ENCODE assay signal across 8 cellular contexts in genomic region chr11:69048718-69049489, GRCh38. TPM values are rescaled to one million over a fixed set of nuclear protein-coding genes. Genes with fewer than 3 reads are reported as not detected.
DNase-seq lines count a peak whose midpoint lies in the region; ATAC-seq and TF ChIP-seq lines count a peak whose summit lies in the region.

TSS of gene TPCN2 (plus strand) at chr11:69048932. CDS start at chr11:69048998, 66 bp downstream.

- no peak for TF ChIP-seq CTCF in colonic mucosa (IDR thresholded peaks at IDR 0.05)

- intact Hi-C loops in activated CD4-positive, alpha-beta T cell treated with anti-CD3 and anti-CD28 coated beads, Interleukin-2, amount 10 ng/mL, durations not matched to agents 24 days and 14 days (cut with micrococcal nuclease) = loop anchor here (1.0 to 5.0 kb wide), 3 partner anchors 147 to 626 kb away; partner anchors contain the start of genes IGHMBP2, LTO1, MRPL21 and TESMIN
- intact Hi-C loops in colonic mucosa (cut with DNase I) = no loop called here

- no peaks in the 10 kb centered on the region for H3K27me3 ChIP-seq in BLaER1
- no peaks in the 10 kb centered on the region for H3K27me3 ChIP-seq in colonic mucosa

- H3K27ac ChIP-seq in BLaER1 (peak within 1 kb of the TSS; percentile 95), colonic mucosa (peak within 1 kb of the TSS; percentile 75)

- H3K27ac Mint-ChIP-seq in activated CD4-positive, alpha-beta T cell treated with anti-CD3 and anti-CD28 coated beads, Interleukin-2, amount 10 ng/mL, durations not matched to agents 24 days and 14 days = peak within 1 kb of the TSS; percentile 84

- H3K9me3 Mint-ChIP-seq in activated CD4-positive, alpha-beta T cell treated with anti-CD3 and anti-CD28 coated beads, Interleukin-2, amount 10 ng/mL, durations not matched to agents 24 days and 14 days = no peaks in the 10 kb centered on the region

- H3K9ac ChIP-seq in BLaER1 (peak within 1 kb of the TSS; percentile 96), colonic mucosa (ENCODE audit: low read depth in 2 of 2, low read length in 2 of 2) (peak within 1 kb of the TSS; percentile 74 to 100)

- peaks cover 71% of the 10 kb centered on the region for H3K4me1 ChIP-seq in BLaER1
- H3K4me1 ChIP-seq in colonic mucosa = no peaks in the 10 kb centered on the region

- H3K36me3 ChIP-seq in BLaER1 (0 out of 2 replicates have a peak, but pooled peaks cover under 1% of the 10 kb centered on the region), colonic mucosa (no peaks in the 10 kb centered on the region)

- peak within 1 kb of the TSS; percentile 84 for H3K4me3 Mint-ChIP-seq in activated CD4-positive, alpha-beta T cell treated with anti-CD3 and anti-CD28 coated beads, Interleukin-2, amount 10 ng/mL, durations not matched to agents 24 days and 14 days

- peak; percentile 85 for ATAC-seq in GM19324 (IDR thresholded peaks at IDR 0.05; ENCODE audit: low FRiP score, unreplicated experiment)
- ATAC-seq in HG03469 (IDR thresholded peaks at IDR 0.05; ENCODE audit: unreplicated experiment) = peak; percentile 63

- peaks cover 20% of the 10 kb centered on the region for H3K4me1 Mint-ChIP-seq in activated CD4-positive, alpha-beta T cell treated with anti-CD3 and anti-CD28 coated beads, Interleukin-2, amount 10 ng/mL, durations not matched to agents 24 days and 14 days

- peak within 1 kb of the TSS; percentile 98 for H3K4me2 ChIP-seq in BLaER1

- H3K9me3 ChIP-seq in BLaER1 (no peaks in the 10 kb centered on the region), colonic mucosa (no peaks in the 10 kb centered on the region)

- H3K27me3 Mint-ChIP-seq in activated CD4-positive, alpha-beta T cell treated with anti-CD3 and anti-CD28 coated beads, Interleukin-2, amount 10 ng/mL, durations not matched to agents 24 days and 14 days = peaks cover 14% of the 10 kb centered on the region

- DNase-seq in NCI-H526 treated with DMSO at 0.1 percent for 48 hours (lab: John Stamatoyannopoulos, UW) (peak; percentile 83), colonic mucosa (peak; percentile 93), left kidney (ENCODE audit: low read depth, low spot score) (peak; percentile 99)
- DNase-seq in activated CD4-positive, alpha-beta T cell treated with anti-CD3 and anti-CD28 coated beads, Interleukin-2, amount 10 ng/mL, durations not matched to agents 24 days and 14 days = peak; percentile 98
- peak; percentile 91 for DNase-seq in stimulated activated CD4-positive, alpha-beta T cell treated with anti-CD3 and anti-CD28 coated beads, Interleukin-1b, Interleukin-23, amount 100 ng/mL, for 48 hours

- peak within 1 kb of the TSS; percentile 100 for H3K4me3 ChIP-seq in BLaER1
- peak within 1 kb of the TSS; percentile 75 for H3K4me3 ChIP-seq in colonic mucosa

- H4K20me1 ChIP-seq in BLaER1 = peaks cover 45% of the 10 kb centered on the region

- H3K36me3 Mint-ChIP-seq in activated CD4-positive, alpha-beta T cell treated with anti-CD3 and anti-CD28 coated beads, Interleukin-2, amount 10 ng/mL, durations not matched to agents 24 days and 14 days (ENCODE audit: low read depth) = no peaks in the 10 kb centered on the region

RNA-seq across cellular contexts. Expression of gene TPCN2, which starts in this region (rescaled TPM):
- 15.7 and 16.8 TPM in 2 replicates for total RNA-seq in activated CD4-positive, alpha-beta T cell treated with anti-CD3 and anti-CD28 coated beads, Interleukin-2, amount 10 ng/mL, durations not matched to agents 24 days and 14 days
- total RNA-seq in colonic mucosa = 10 to 100 TPM; 14.5 to 21.1 TPM

Comparison
In these comparisons a context has a peak if more than half of its experiments do, and no peak if none do; other contexts are left out.
1. Peak in every context shown above with its lines: DNase-seq, ATAC-seq, H3K4me3 ChIP-seq and H3K27ac ChIP-seq.